8 cellular contexts compared by ENCODE assay signal in the genomic region with DNA sequence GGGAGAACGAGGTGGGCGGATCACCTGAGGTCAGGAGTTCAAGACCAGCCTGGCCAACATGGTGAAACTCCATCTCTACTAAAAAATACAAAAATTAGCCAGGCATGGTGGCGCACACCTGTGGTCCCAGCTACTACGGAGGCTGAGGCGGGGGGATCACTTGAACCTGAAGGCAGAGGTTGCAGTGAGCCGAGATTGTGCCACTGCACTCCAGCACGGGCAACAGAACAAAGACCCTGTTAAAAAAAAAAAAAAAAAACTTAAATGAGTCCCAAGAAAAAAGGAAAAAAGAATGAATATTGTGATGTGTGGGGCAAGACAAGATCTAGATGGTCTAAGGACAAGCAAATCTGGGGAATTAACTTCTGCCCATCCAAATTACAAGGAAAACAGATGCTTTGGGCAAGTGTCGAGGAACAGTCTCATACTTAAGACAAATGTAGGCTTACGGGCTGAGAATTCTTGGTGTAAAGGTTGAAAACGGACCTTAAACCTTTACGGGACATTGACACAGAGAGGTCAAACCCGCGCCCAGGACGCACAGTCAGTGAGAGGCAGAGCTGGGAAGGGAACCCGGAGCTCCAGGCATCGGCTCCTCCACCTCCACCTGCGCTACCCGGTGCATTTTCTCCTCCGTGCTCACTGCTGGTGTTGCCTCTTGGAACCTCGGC. TPM values are rescaled to one million over a fixed set of nuclear protein-coding genes. Genes with fewer than 3 reads are reported as not detected.
DNase-seq lines count a peak whose midpoint lies in the region; ATAC-seq and TF ChIP-seq lines count a peak whose summit lies in the region.

No MANE protein-coding gene starts in this region.

- H3K36me3 ChIP-seq in muscle layer of colon (ENCODE audit: insufficient read depth, low read length), result peaks cover 11% of the 10 kb centered on the region

- ATAC-seq in GM19455 (IDR thresholded peaks at IDR 0.05; ENCODE audit: unreplicated experiment) (peak; percentile 27), HG03521 (IDR thresholded peaks at IDR 0.05; ENCODE audit: unreplicated experiment) (peak; percentile 19)

- H3K9ac ChIP-seq in muscle layer of colon (ENCODE audit: low read length), result no peak overlapping the region

- H3K9me3 ChIP-seq in muscle layer of colon (ENCODE audit: low read length), result no peaks in the 10 kb centered on the region

- H3K27me3 ChIP-seq in muscle layer of colon (ENCODE audit: control insufficient read depth in 1 of 2, insufficient read depth in 2 of 2, low read length in 2 of 2), result no peaks in the 10 kb centered on the region

- H3K4me3 ChIP-seq in cardiac fibroblast (replicated peaks in 1 of 2; ENCODE audit: low read depth in 2 of 2, low read length in 2 of 2) (peak overlapping the region; percentile 78 to 90), muscle layer of colon (ENCODE audit: low read depth in 1 of 2, low read length in 2 of 2) (peak overlapping the region; percentile 45 to 70)

- H3K27ac ChIP-seq in muscle layer of colon (ENCODE audit: low read depth, low read length), result no peak overlapping the region

- peaks cover 15% of the 10 kb centered on the region for H3K4me1 ChIP-seq in muscle layer of colon (ENCODE audit: insufficient read depth, low read length)

- DNase-seq in cardiac fibroblast (ENCODE audit: low read depth in 2 of 2) (no peak), NCI-H2171 treated with DMSO at 0.1 percent for 48 hours (lab: John Stamatoyannopoulos, UW) (no peak), occipital lobe (lab: John Stamatoyannopoulos, UW) (no peak), dedifferentiated amniotic fluid mesenchymal stem cell (ENCODE audit: extremely low spot score) (no peak), nucleus accumbens (lab: John Stamatoyannopoulos, UW) (no peak)

- no peak for TF ChIP-seq CTCF in cardiac fibroblast (IDR thresholded peaks at IDR 0.05; ENCODE audit: low read depth, low read length)

RNA-seq across cellular contexts. Expression of gene ZNF324, which starts 0.7 kb away (rescaled TPM):
- 22.9 TPM for total RNA-seq in occipital lobe

RNA-seq across cellular contexts. Expression of gene ZNF446, which starts 9.9 kb away (rescaled TPM):
- 7.5 TPM for total RNA-seq in occipital lobe

RNA-seq across cellular contexts. Expression of gene ZNF324B, which starts 14.8 kb away (rescaled TPM):
- 18.2 TPM for total RNA-seq in occipital lobe

RNA-seq across cellular contexts. Expression of gene ZNF132, which starts 26.3 kb away (rescaled TPM):
- total RNA-seq in occipital lobe, result 21.7 TPM

RNA-seq across cellular contexts. Expression of gene SLC27A5, which starts 45.6 kb away (rescaled TPM):
- total RNA-seq in occipital lobe, result 4.1 TPM
